ENCODE assay signal across 8 cellular contexts in genomic region chr12:11822071-11822818, GRCh38.
DNase-seq lines count a peak whose midpoint lies in the region; ATAC-seq and TF ChIP-seq lines count a peak whose summit lies in the region.

No MANE protein-coding gene starts in this region.

- ATAC-seq in GM19438 (IDR thresholded peaks at IDR 0.05; ENCODE audit: low read depth, unreplicated experiment), result peak; percentile 75
- ATAC-seq in activated naive CD8-positive, alpha-beta T cell treated with anti-CD3 and anti-CD28 coated beads, Interleukin-2, amount 10 ng/mL, durations not matched to agents 7 days and 5 days (ENCODE audit: low read depth), result no peak
- ATAC-seq in mucosa of descending colon, result peak; percentile 36
- ATAC-seq in upper lobe of right lung, result peak; percentile 13
- ATAC-seq in HG02981 (IDR thresholded peaks at IDR 0.05; ENCODE audit: unreplicated experiment), result no peak

- intact Hi-C loops in mucosa of descending colon (cut with DNase I, micrococcal nuclease) (no loop called here), upper lobe of right lung (cut with DNase I) (no loop called here)

- H3K9me3 ChIP-seq in mucosa of descending colon, result no peaks in the 10 kb centered on the region
- H3K9me3 ChIP-seq in upper lobe of right lung, result no peaks in the 10 kb centered on the region

- no peaks in the 10 kb centered on the region for H3K27me3 ChIP-seq in upper lobe of right lung

- no peaks in the 10 kb centered on the region for H3K9me3 Mint-ChIP-seq in activated naive CD8-positive, alpha-beta T cell treated with anti-CD3 and anti-CD28 coated beads, Interleukin-2, amount 10 ng/mL, durations not matched to agents 7 days and 5 days

- H3K4me1 ChIP-seq in mucosa of descending colon (ENCODE audit: low read depth) (peaks cover 7% of the 10 kb centered on the region), upper lobe of right lung (peaks cover 23% of the 10 kb centered on the region)

- peaks cover 11% of the 10 kb centered on the region for H3K4me1 Mint-ChIP-seq in activated naive CD8-positive, alpha-beta T cell treated with anti-CD3 and anti-CD28 coated beads, Interleukin-2, amount 10 ng/mL, durations not matched to agents 7 days and 5 days

- peaks cover 13% of the 10 kb centered on the region for H3K36me3 Mint-ChIP-seq in activated naive CD8-positive, alpha-beta T cell treated with anti-CD3 and anti-CD28 coated beads, Interleukin-2, amount 10 ng/mL, durations not matched to agents 7 days and 5 days

- DNase-seq in AG20443 (ENCODE audit: low spot score), result peak; percentile 20
- peak; percentile 74 for DNase-seq in NCI-H446 treated with DMSO at 0.1 percent for 48 hours (lab: John Stamatoyannopoulos, UW)
- DNase-seq in activated naive CD8-positive, alpha-beta T cell treated with anti-CD3 and anti-CD28 coated beads, Interleukin-2, amount 10 ng/mL, durations not matched to agents 7 days and 5 days, result no peak
- peak in 1 of 3 donors; percentile 63 for DNase-seq in mucosa of descending colon
- DNase-seq in upper lobe of right lung, result no peak
- DNase-seq in GF-D8 (lab: John Stamatoyannopoulos, UW), result no peak

- peak overlapping the region; percentile 61 for H3K27ac ChIP-seq in upper lobe of right lung

- no peaks in the 10 kb centered on the region for H3K27me3 Mint-ChIP-seq in activated naive CD8-positive, alpha-beta T cell treated with anti-CD3 and anti-CD28 coated beads, Interleukin-2, amount 10 ng/mL, durations not matched to agents 7 days and 5 days

- TF ChIP-seq CTCF in mucosa of descending colon (IDR thresholded peaks at IDR 0.05) (no peak), upper lobe of right lung (IDR thresholded peaks at IDR 0.05) (no peak)

- no peak overlapping the region for H3K4me3 Mint-ChIP-seq in activated naive CD8-positive, alpha-beta T cell treated with anti-CD3 and anti-CD28 coated beads, Interleukin-2, amount 10 ng/mL, durations not matched to agents 7 days and 5 days

- peak overlapping the region; percentile 5 for H3K27ac Mint-ChIP-seq in activated naive CD8-positive, alpha-beta T cell treated with anti-CD3 and anti-CD28 coated beads, Interleukin-2, amount 10 ng/mL, durations not matched to agents 7 days and 5 days

- H3K36me3 ChIP-seq in mucosa of descending colon (ENCODE audit: low read depth) (no peaks in the 10 kb centered on the region), upper lobe of right lung (no peaks in the 10 kb centered on the region)

- POLR2A ChIA-PET in activated naive CD8-positive, alpha-beta T cell treated with anti-CD3 and anti-CD28 coated beads, Interleukin-2, amount 10 ng/mL, durations not matched to agents 7 days and 5 days (lab: Charles Lee), result no interaction called here

- H3K4me3 ChIP-seq in mucosa of descending colon, result no peak overlapping the region
- no peak overlapping the region for H3K4me3 ChIP-seq in upper lobe of right lung

Comparison
In these comparisons a context has a peak if more than half of its experiments do, and no peak if none do; other contexts are left out.
1. DNase-seq: peak in AG20443 (single experiment) and NCI-H446 treated with DMSO at 0.1 percent for 48 hours (single experiment); none in activated naive CD8-positive, alpha-beta T cell treated with anti-CD3 and anti-CD28 coated beads, Interleukin-2, amount 10 ng/mL, durations not matched to agents 7 days and 5 days (single experiment), upper lobe of right lung (single experiment) and GF-D8 (single experiment).
2. ATAC-seq: peak in GM19438 (single experiment), mucosa of descending colon (single experiment) and upper lobe of right lung (single experiment); none in activated naive CD8-positive, alpha-beta T cell treated with anti-CD3 and anti-CD28 coated beads, Interleukin-2, amount 10 ng/mL, durations not matched to agents 7 days and 5 days (single experiment) and HG02981 (single experiment).